ENCODE assay signal across 6 cellular contexts in genomic region chr4:107723331-107723730, GRCh38. TPM values are rescaled to one million over a fixed set of nuclear protein-coding genes. Genes with fewer than 3 reads are reported as not detected.
DNase-seq lines count a peak whose midpoint lies in the region; ATAC-seq and TF ChIP-seq lines count a peak whose summit lies in the region.
"Not testable (repeated sequence)": the region's sequence is repeated elsewhere in the genome, so short reads cannot be mapped to it uniquely, and the experiment has no call there.

No MANE protein-coding gene starts in this region.

- H3K36me3 ChIP-seq in CD4-positive, CD25-positive, alpha-beta regulatory T cell (ENCODE audit: control insufficient read depth, insufficient read depth, low read length); OCI-LY7 (ENCODE audit: insufficient read depth, low read length): not testable (repeated sequence)

- peaks cover 29% of the 10 kb centered on the region for H3K4me1 ChIP-seq in CD4-positive, CD25-positive, alpha-beta regulatory T cell (ENCODE audit: control insufficient read depth, insufficient read depth, low read length, poor library complexity, severe bottlenecking)
- peaks cover 18% of the 10 kb centered on the region for H3K4me1 ChIP-seq in OCI-LY7 (ENCODE audit: insufficient read depth, low read length, poor library complexity, severe bottlenecking)

- peak overlapping the region; percentile 20; the same call in 1 of the 2 replicates for H2AFZ ChIP-seq in OCI-LY7 (ENCODE audit: low read length)

- POLR2A ChIA-PET in OCI-LY7 (lab: Charles Lee) = not testable (repeated sequence)

- not testable (repeated sequence) for DNase-seq in CD4-positive, CD25-positive, alpha-beta regulatory T cell; OCI-LY7 (ENCODE audit: low spot score); natural killer cell; neural crest cell (ENCODE audit: low read depth, low spot score)
- peak; percentile 53 for DNase-seq in epithelial cell of esophagus (ENCODE audit: low read depth)

- BruUV-seq in OCI-LY7 (replicated peaks; lab: Mats Ljungman, UMichigan) = not testable (repeated sequence)

- H3K4me3 Mint-ChIP-seq in CD4-positive, CD25-positive, alpha-beta regulatory T cell = peak overlapping the region in 3 of 4 donors; percentile 1 to 50 (median 45)
- H3K4me3 Mint-ChIP-seq in brain (peak overlapping the region in 3 of 5 experiments; percentile 6 to 52 (median 15)), natural killer cell (peak overlapping the region; percentile 33), neural crest cell (peak overlapping the region; percentile 9)

- H3K36me3 Mint-ChIP-seq in CD4-positive, CD25-positive, alpha-beta regulatory T cell; brain; natural killer cell; neural crest cell (ENCODE audit: low read depth): not testable (repeated sequence)

- H3K27ac ChIP-seq in CD4-positive, CD25-positive, alpha-beta regulatory T cell (ENCODE audit: insufficient read depth, low read length, poor library complexity, severe bottlenecking); OCI-LY7 (ENCODE audit: low read depth, low read length, poor library complexity, severe bottlenecking): not testable (repeated sequence)

- ATAC-seq in CD4-positive, CD25-positive, alpha-beta regulatory T cell (ENCODE audit: low read depth in 2 of 2); natural killer cell: not testable (repeated sequence)

- intact Hi-C loops in OCI-LY7 (cut with micrococcal nuclease; ENCODE audit: unreplicated experiment) = loop anchor here (5.0 kb wide), 1 partner anchor 1406 kb away; the partner anchor contains the start of genes AIMP1 and TBCK
- intact Hi-C loops in natural killer cell (cut with micrococcal nuclease) = loop anchor here (5.0 kb wide), 1 partner anchor 264 kb away; the partner anchor contains the start of gene HADH

- not testable (repeated sequence) for H3K9me2 ChIP-seq in OCI-LY7 (ENCODE audit: insufficient read depth, low read length)

- peaks cover 4 to 32% (median 23%) of the 10 kb centered on the region in 4 donors for H3K4me1 Mint-ChIP-seq in CD4-positive, CD25-positive, alpha-beta regulatory T cell
- peaks cover 39% of the 10 kb centered on the region for H3K4me1 Mint-ChIP-seq in brain
- H3K4me1 Mint-ChIP-seq in natural killer cell = peaks cover 27 to 30% of the 10 kb centered on the region in 2 donors
- H3K4me1 Mint-ChIP-seq in neural crest cell = peaks cover 26% of the 10 kb centered on the region

- peaks cover 15% of the 10 kb centered on the region for H3K79me2 ChIP-seq in OCI-LY7 (ENCODE audit: insufficient read depth, low read depth, low read length)

- not testable (repeated sequence) for H3K4me2 ChIP-seq in OCI-LY7 (ENCODE audit: low read length)

- H4K20me1 ChIP-seq in OCI-LY7 (ENCODE audit: insufficient read depth, low read length) = not testable (repeated sequence)

- not testable (repeated sequence) for H3K9me3 Mint-ChIP-seq in CD4-positive, CD25-positive, alpha-beta regulatory T cell; natural killer cell; neural crest cell
- peaks cover 0 to 10% (median 4%) of the 10 kb centered on the region in 5 experiments for H3K9me3 Mint-ChIP-seq in brain

- H3K4me3 ChIP-seq in CD4-positive, CD25-positive, alpha-beta regulatory T cell (ENCODE audit: low read depth, low read length); OCI-LY7 (ENCODE audit: low read depth, low read length, poor library complexity, severe bottlenecking); epithelial cell of esophagus (ENCODE audit: low read length): not testable (repeated sequence)

- H3K27ac Mint-ChIP-seq in CD4-positive, CD25-positive, alpha-beta regulatory T cell = peak overlapping the region in 1 of 3 donors; percentile 47
- peak overlapping the region in 1 of 5 experiments; percentile 30 for H3K27ac Mint-ChIP-seq in brain
- not testable (repeated sequence) for H3K27ac Mint-ChIP-seq in natural killer cell; neural crest cell (ENCODE audit: unreplicated experiment)

- CTCF ChIA-PET in OCI-LY7 (lab: Charles Lee; ENCODE audit: unreplicated experiment) = not testable (repeated sequence)

- TF ChIP-seq CTCF in OCI-LY7 (conservative IDR thresholded peaks at IDR 0.05; ENCODE audit: low read length); brain (conservative IDR thresholded peaks at IDR 0.05); epithelial cell of esophagus (IDR thresholded peaks at IDR 0.05; ENCODE audit: insufficient read depth, low read depth, low read length, missing control alignments); natural killer cell (IDR thresholded peaks at IDR 0.05); neural crest cell (conservative IDR thresholded peaks at IDR 0.05): not testable (repeated sequence)

- not testable (repeated sequence) for H3K27me3 Mint-ChIP-seq in CD4-positive, CD25-positive, alpha-beta regulatory T cell
- H3K27me3 Mint-ChIP-seq in brain (peaks cover 22% of the 10 kb centered on the region), natural killer cell (ENCODE audit: low read depth in 2 of 2) (peaks cover 6 to 11% of the 10 kb centered on the region in 2 donors), neural crest cell (ENCODE audit: low read depth) (peaks cover 14% of the 10 kb centered on the region)

- H3K9me3 ChIP-seq in CD4-positive, CD25-positive, alpha-beta regulatory T cell (ENCODE audit: control insufficient read depth in 2 of 2, low read length in 2 of 2); OCI-LY7 (ENCODE audit: low read length): not testable (repeated sequence)

- H3K27me3 ChIP-seq in CD4-positive, CD25-positive, alpha-beta regulatory T cell (ENCODE audit: control insufficient read depth, insufficient read depth, low read length) = not testable (repeated sequence)

RNA-seq across cellular contexts. Expression of gene PAPSS1, which starts 3.3 kb away (rescaled TPM):
- 18.4 TPM for total RNA-seq in CD4-positive, CD25-positive, alpha-beta regulatory T cell
- polyA plus RNA-seq in CD4-positive, CD25-positive, alpha-beta regulatory T cell = 10 to 100 TPM; 32.5 to 53.6 (median 43.0) TPM
- total RNA-seq in OCI-LY7 (2014; rRNA removed; shearing (Covaris generic)) = 57.4 and 62.0 TPM in 2 replicates
- total RNA-seq in OCI-LY7 (2022) (118 and 128 TPM in 2 replicates), natural killer cell (10 to 100 TPM; 10.2 to 21.3 (median 12.9) TPM), neural crest cell (74.7 and 78.6 TPM in 2 replicates)
- 54.3 TPM for polyA plus RNA-seq in brain (ENCODE audit: insufficient read depth, low read depth, low replicate concordance)
